Comparison of ENCODE assay signal across 7 cellular contexts in genomic region chr3:132417695-132418520, GRCh38. TPM values are rescaled to one million over a fixed set of nuclear protein-coding genes. Genes with fewer than 3 reads are reported as not detected.
DNase-seq lines count a peak whose midpoint lies in the region; ATAC-seq, FAIRE-seq and TF ChIP-seq lines count a peak whose summit lies in the region.

No MANE protein-coding gene starts in this region.

- no peaks in the 10 kb centered on the region for H3K9me2 ChIP-seq in GM23338 (ENCODE audit: insufficient read depth)

- FAIRE-seq in K562 (lab: Jason Lieb, UNC): peak; percentile 75

- H3K36me3 Mint-ChIP-seq in GM23338 (ENCODE audit: low read depth): peaks cover 2% of the 10 kb centered on the region; the same call in 1 of the 3 replicates

- H3K36me3 ChIP-seq in GM23338 (ENCODE audit: insufficient read depth) (no peaks in the 10 kb centered on the region), K562 (ENCODE audit: control insufficient read depth, insufficient read depth, low read length) (peaks cover 4% of the 10 kb centered on the region; the same call in 1 of the 3 replicates), skeletal muscle satellite cell (ENCODE audit: insufficient read depth, low read length) (no peaks in the 10 kb centered on the region)

- POLR2A ChIA-PET in K562 (lab: Yijun Ruan, JAX): interaction anchor here (0.5 to 1.8 kb wide), 4 partner anchors 8 to 19 kb away, joined by 3 to 5 read pairs (median 4); no protein-coding TSS in a partner anchor

- H3K27ac Mint-ChIP-seq in GM23338: peak overlapping the region; percentile 92

- ATAC-seq in GM23338 (peak; percentile 66), K562 (peak; percentile 84)

- H3K4me1 ChIP-seq in GM23338 (ENCODE audit: insufficient read depth) (peaks cover 6% of the 10 kb centered on the region), K562 (replicated peaks in 1 of 2; ENCODE audit: control insufficient read depth in 2 of 2, insufficient read depth in 2 of 2, low read length in 2 of 2) (peaks cover 5 to 16% of the 10 kb centered on the region in 2 experiments; a peak in 3 of 5 replicates), skeletal muscle satellite cell (ENCODE audit: control insufficient read depth, insufficient read depth, low read length) (peaks cover 23% of the 10 kb centered on the region)

- H2AFZ ChIP-seq in GM23338 (peak overlapping the region; percentile 79), K562 (ENCODE audit: low read depth, low read length) (peak overlapping the region; percentile 97)

- DNase-seq in GM10266 (ENCODE audit: extremely low spot score): peak; percentile 63
- DNase-seq in GM23338 (ENCODE audit: low spot score): peak; percentile 83
- DNase-seq in KBM-7: peak; percentile 90
- peak; percentile 30 for DNase-seq in SHP77 treated with DMSO at 0.1 percent for 48 hours (lab: John Stamatoyannopoulos, UW)
- peak; percentile 43 to 77 (median 55) for DNase-seq in K562 (ENCODE audit: extremely low read depth in 1 of 4, low spot score in 3 of 4)

- no TSS peak for BruUV-seq in K562 (replicated peaks; lab: Mats Ljungman, UMichigan)

- TF ChIP-seq EP300 in K562 (IDR thresholded peaks at IDR 0.05; ENCODE audit: low read length): no peak

- H4K20me1 ChIP-seq in GM23338 (replicated peaks; ENCODE audit: insufficient read depth) (no peaks in the 10 kb centered on the region), K562 (replicated peaks; ENCODE audit: control insufficient read depth, insufficient read depth, low read length) (no peaks in the 10 kb centered on the region)

- H3K9ac ChIP-seq in K562 (ENCODE audit: insufficient read depth in 1 of 2, low read depth in 2 of 2, low read length in 2 of 2) (peak overlapping the region; percentile 74 to 97), skeletal muscle satellite cell (ENCODE audit: low read depth, low read length) (peak overlapping the region; percentile 96)

- H3K27me3 Mint-ChIP-seq in GM23338 (ENCODE audit: insufficient read depth, low read depth, poor library complexity): peaks cover 9% of the 10 kb centered on the region

- H3K27ac ChIP-seq in GM23338 (ENCODE audit: low read depth): peak overlapping the region; percentile 88
- H3K27ac ChIP-seq in K562 (ENCODE audit: extremely low read depth, low read depth, low read length): peak overlapping the region; percentile 74

- no peaks in the 10 kb centered on the region for H3F3A ChIP-seq in GM23338 (replicated peaks; ENCODE audit: low read depth)

- no peaks in the 10 kb centered on the region; the same call in 2 of the 3 replicates for H3K9me3 Mint-ChIP-seq in GM23338

- H3K4me3 Mint-ChIP-seq in GM23338: peak overlapping the region; percentile 99

- no peaks in the 10 kb centered on the region for H3K9me1 ChIP-seq in K562 (ENCODE audit: control insufficient read depth, insufficient read depth, low read length)

- TF ChIP-seq RAD21 in K562 (CRISPR knock-in tag; conservative IDR thresholded peaks at IDR 0.05 in 1 of 2, IDR thresholded peaks at IDR 0.05 in 1 of 2): no peak

- CTCF ChIA-PET in K562 (lab: Yijun Ruan, JAX; ENCODE audit: low intra/inter-chr PET ratio): interaction anchor here (0.6 kb wide), 1 partner anchor 1036 kb away, joined by 3 read pairs; no protein-coding TSS in a partner anchor

- no peaks in the 10 kb centered on the region for H3K27me3 ChIP-seq in GM23338 (ENCODE audit: insufficient read depth)
- no peaks in the 10 kb centered on the region for H3K27me3 ChIP-seq in K562 (ENCODE audit: control insufficient read depth in 2 of 2, insufficient read depth in 2 of 2, low read length in 2 of 2)
- H3K27me3 ChIP-seq in skeletal muscle satellite cell (ENCODE audit: control insufficient read depth, insufficient read depth, low read length): no peaks in the 10 kb centered on the region

- TF ChIP-seq POLR2A in K562 (conservative IDR thresholded peaks at IDR 0.05): peak; percentile 56; the same call in 1 of the 2 replicates

- H3K9me3 ChIP-seq in K562 (replicated peaks; ENCODE audit: control insufficient read depth, insufficient read depth, low read depth, low read length) (no peaks in the 10 kb centered on the region), iPS-18c (ENCODE audit: control insufficient read depth, insufficient read depth, low read length) (no peaks in the 10 kb centered on the region), skeletal muscle satellite cell (replicated peaks; ENCODE audit: low read length) (no peaks in the 10 kb centered on the region)

- WGBS in K562 (ENCODE audit: insufficient coverage, low coverage, missing lambda C conversion rate): 1% methylated on average over 20 of the region's 32 CpGs

- peaks cover 15% of the 10 kb centered on the region for H3K4me1 Mint-ChIP-seq in GM23338

- TF ChIP-seq CTCF in GM10266 (IDR thresholded peaks at IDR 0.05; ENCODE audit: control insufficient read depth, insufficient read depth, low read depth, missing control alignments) (no peak), GM23338 (conservative IDR thresholded peaks at IDR 0.05; ENCODE audit: low read depth in 2 of 2) (no peak), K562 (IDR thresholded peaks at IDR 0.05 in 2 of 3, conservative IDR thresholded peaks at IDR 0.05 in 1 of 3; ENCODE audit: insufficient read depth in 2 of 3, low read depth in 1 of 3, low read length in 3 of 3) (no peak)

- H3K79me2 ChIP-seq in GM23338 (replicated peaks; ENCODE audit: insufficient read depth): peaks cover 54% of the 10 kb centered on the region
- H3K79me2 ChIP-seq in K562 (ENCODE audit: control insufficient read depth, insufficient read depth, low read length): peaks cover 30% of the 10 kb centered on the region

- H3K4me2 ChIP-seq in GM23338: peak overlapping the region; percentile 95
- H3K4me2 ChIP-seq in K562 (ENCODE audit: insufficient read depth, low read length): peak overlapping the region; percentile 86
- H3K4me2 ChIP-seq in skeletal muscle satellite cell (ENCODE audit: low read length): peak overlapping the region; percentile 83

- in situ Hi-C loops in KBM-7 (cut with MboI; ENCODE audit: low pct_unique_long_range_greater_than_20kb, low sequenced_read_pairs) (no loop called here), K562 (cut with MboI) (no loop called here)

- intact Hi-C loops in K562 (cut with micrococcal nuclease): no loop called here

- H3K4me3 ChIP-seq in GM23338 (peak overlapping the region; percentile 95), K562 (peak overlapping the region; percentile 88), iPS-18c (ENCODE audit: insufficient read depth, low read depth, low read length) (peak overlapping the region; percentile 100), skeletal muscle satellite cell (ENCODE audit: low read length) (peak overlapping the region; percentile 89)

TF ChIP-seq in GM23338, 12 proteins besides CTCF, POLR2A, EP300 and RAD21:
- TF ChIP-seq EZH2 (IDR thresholded peaks at IDR 0.05; ENCODE audit: low read depth, unreplicated experiment) (no peak), NANOG (IDR thresholded peaks at IDR 0.05; ENCODE audit: borderline replicate concordance) (no peak), STAT1 (IDR thresholded peaks at IDR 0.05; ENCODE audit: unreplicated experiment) (no peak), ZNF114 (CRISPR knock-in tag; IDR thresholded peaks at IDR 0.05) (no peak), ETS1 (IDR thresholded peaks at IDR 0.05) (no peak)

TF ChIP-seq in K562, 482 proteins besides CTCF, POLR2A, EP300 and RAD21 (continues in another document):
- TF ChIP-seq ZNF140 (CRISPR knock-in tag; IDR thresholded peaks at IDR 0.05) (no peak), ZNF644 (tag; IDR thresholded peaks at IDR 0.05; ENCODE audit: low read depth) (no peak), ILF3 (IDR thresholded peaks at IDR 0.05; ENCODE audit: borderline replicate concordance) (no peak)
- TF ChIP-seq, protein P1, sequence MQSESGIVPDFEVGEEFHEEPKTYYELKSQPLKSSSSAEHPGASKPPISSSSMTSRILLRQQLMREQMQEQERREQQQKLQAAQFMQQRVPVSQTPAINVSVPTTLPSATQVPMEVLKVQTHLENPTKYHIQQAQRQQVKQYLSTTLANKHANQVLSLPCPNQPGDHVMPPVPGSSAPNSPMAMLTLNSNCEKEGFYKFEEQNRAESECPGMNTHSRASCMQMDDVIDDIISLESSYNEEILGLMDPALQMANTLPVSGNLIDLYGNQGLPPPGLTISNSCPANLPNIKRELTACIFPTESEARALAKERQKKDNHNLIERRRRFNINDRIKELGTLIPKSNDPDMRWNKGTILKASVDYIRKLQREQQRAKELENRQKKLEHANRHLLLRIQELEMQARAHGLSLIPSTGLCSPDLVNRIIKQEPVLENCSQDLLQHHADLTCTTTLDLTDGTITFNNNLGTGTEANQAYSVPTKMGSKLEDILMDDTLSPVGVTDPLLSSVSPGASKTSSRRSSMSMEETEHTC (IDR thresholded peaks at IDR 0.05): no peak

RNA-seq across cellular contexts. Expression of gene DNAJC13, which starts 0.6 kb away (rescaled TPM):
- 32.9 and 33.6 TPM in 2 replicates for total RNA-seq in GM23338 (2014; rRNA removed; shearing (Covaris generic))
- polyA plus RNA-seq in GM23338 (2016; fragmentation: Nextera tagmentation; extraction: Ambion mirVana) (8.3 and 9.4 TPM in 2 replicates), K562 (2011; rRNA removed) (8.4 and 10.2 TPM in 2 replicates), K562 (2014; fragmentation: Illumina TruSeq; extraction: Trizol) (8.4 and 11.6 TPM in 2 replicates), K562 (2014; fragmentation: Nextera tagmentation; extraction: Ambion mirVana) (1 to 10 TPM; 2.9 to 3.7 TPM), K562 (2014; rRNA removed) (5.8 and 6.4 TPM in 2 replicates)
- total RNA-seq in K562 (2011; cell fraction: chromatin; rRNA removed; ENCODE audit: low replicate concordance): 8.9 and 54.1 TPM in 2 replicates
- 5.3 and 11.8 TPM in 2 replicates for total RNA-seq in K562 (2011; cell fraction: nucleolus; rRNA removed)
- 12.7 and 16.7 TPM in 2 replicates for total RNA-seq in K562 (2011; cell fraction: nucleoplasm; rRNA removed)
- total RNA-seq in K562 (2014; rRNA removed) (7.9 and 8.3 TPM in 2 replicates), K562 (2014; rRNA removed; fragmentation: Illumina TruSeq; extraction: Trizol) (12.1 and 12.4 TPM in 2 replicates), K562 (2015; rRNA removed; fragmentation: Illumina TruSeq; extraction: Trizol) (14.5 and 17.1 TPM in 2 replicates), K562 (2021) (9.7 and 10.6 TPM in 2 replicates)
- polyA plus RNA-seq in K562 (2011; cell fraction: cytosol; rRNA removed): 2.4 and 3.8 TPM in 2 replicates
- 7.7 and 12.3 TPM in 2 replicates for polyA plus RNA-seq in K562 (2011; cell fraction: nucleus; rRNA removed)
- polyA plus RNA-seq in K562 (2012): 5.6 and 6.2 TPM in 2 replicates
- polyA minus RNA-seq in K562 (2011; rRNA and poly(A)+ RNA removed): 28.7 and 31.0 TPM in 2 replicates
- polyA minus RNA-seq in K562 (2011; cell fraction: cytosol; rRNA and poly(A)+ RNA removed): 7.0 and 17.2 TPM in 2 replicates
- polyA minus RNA-seq in K562 (2011; cell fraction: nucleus; rRNA and poly(A)+ RNA removed): 17.0 and 34.4 TPM in 2 replicates
- total RNA-seq in skeletal muscle satellite cell (2012; rRNA removed): 54.2 and 64.9 TPM in 2 replicates

Comparison
In these comparisons a context has a peak if more than half of its experiments do, and no peak if none do; other contexts are left out.
1. Peak in every context shown above with its lines: DNase-seq, ATAC-seq, H3K4me3 ChIP-seq and H3K27ac ChIP-seq.
2. DNase-seq: peak in every context shown above with its lines; median percentile 90 in KBM-7; 83 in GM23338; 63 in GM10266; 55 in K562; 30 in SHP77 treated with DMSO at 0.1 percent for 48 hours.